In the genomic region with DNA sequence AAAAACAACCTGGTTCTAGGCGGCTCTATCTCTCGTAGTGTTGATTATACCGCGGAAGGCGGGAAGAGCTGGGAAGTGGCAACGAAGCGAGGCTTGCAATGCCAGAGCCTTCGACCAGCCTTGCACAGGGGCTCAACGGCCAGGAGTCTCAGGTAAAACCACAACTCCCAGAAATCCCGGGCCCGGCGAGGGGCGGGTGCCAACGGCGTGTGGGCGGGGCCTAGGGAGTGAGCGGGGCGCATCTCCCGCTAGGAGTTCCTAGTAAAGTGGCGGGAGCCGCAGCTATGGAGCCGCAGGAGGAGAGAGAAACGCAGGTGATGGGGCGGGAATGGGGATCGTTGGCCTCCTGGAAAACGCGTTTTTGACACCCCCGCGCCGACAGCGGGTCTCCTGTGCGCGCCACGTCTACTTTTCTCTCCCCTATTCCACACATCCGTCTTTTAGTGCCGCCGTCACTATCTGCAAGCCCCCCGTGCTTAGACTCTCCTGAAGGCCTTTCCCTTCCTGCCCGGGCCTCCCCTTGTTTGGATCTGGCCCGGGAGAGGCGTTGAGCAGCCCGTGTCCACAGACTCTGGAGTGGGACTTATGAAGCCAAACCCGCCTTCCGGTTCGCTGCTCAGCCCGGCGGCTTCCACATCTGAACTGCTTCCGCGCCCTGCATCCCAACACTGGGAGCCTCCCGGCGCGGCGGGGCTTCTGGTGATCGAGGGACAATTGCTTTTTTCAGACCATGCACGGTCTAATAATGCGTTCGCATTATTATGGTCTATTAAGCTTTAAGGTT, we compare ENCODE assay signal across 1 cellular context.
TF ChIP-seq lines count a peak whose summit lies in the region.

A gene with protein sequence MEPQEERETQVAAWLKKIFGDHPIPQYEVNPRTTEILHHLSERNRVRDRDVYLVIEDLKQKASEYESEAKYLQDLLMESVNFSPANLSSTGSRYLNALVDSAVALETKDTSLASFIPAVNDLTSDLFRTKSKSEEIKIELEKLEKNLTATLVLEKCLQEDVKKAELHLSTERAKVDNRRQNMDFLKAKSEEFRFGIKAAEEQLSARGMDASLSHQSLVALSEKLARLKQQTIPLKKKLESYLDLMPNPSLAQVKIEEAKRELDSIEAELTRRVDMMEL (plus strand): TSS at position 258 of the 784 bp plus-strand sequence. CDS start 27 bp downstream, at position 285.

TF ChIP-seq in HEK293, 187 proteins besides CTCF, POLR2A, EP300 and RAD21 (continued from another document and continues in another):
- TF ChIP-seq, protein P1, sequence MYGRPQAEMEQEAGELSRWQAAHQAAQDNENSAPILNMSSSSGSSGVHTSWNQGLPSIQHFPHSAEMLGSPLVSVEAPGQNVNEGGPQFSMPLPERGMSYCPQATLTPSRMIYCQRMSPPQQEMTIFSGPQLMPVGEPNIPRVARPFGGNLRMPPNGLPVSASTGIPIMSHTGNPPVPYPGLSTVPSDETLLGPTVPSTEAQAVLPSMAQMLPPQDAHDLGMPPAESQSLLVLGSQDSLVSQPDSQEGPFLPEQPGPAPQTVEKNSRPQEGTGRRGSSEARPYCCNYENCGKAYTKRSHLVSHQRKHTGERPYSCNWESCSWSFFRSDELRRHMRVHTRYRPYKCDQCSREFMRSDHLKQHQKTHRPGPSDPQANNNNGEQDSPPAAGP (tag by site-specific recombination; IDR thresholded peaks at IDR 0.05), result peak; percentile 42; the same call in 1 of the 2 replicates
- no peak for TF ChIP-seq ZNF112 (tag by site-specific recombination; IDR thresholded peaks at IDR 0.05)
- peak; percentile 88 for TF ChIP-seq ZNF600 (tag by site-specific recombination; IDR thresholded peaks at IDR 0.05)
- TF ChIP-seq ZNF747 (tag by site-specific recombination; IDR thresholded peaks at IDR 0.05), result no peak
- TF ChIP-seq ZNF843 (tag by site-specific recombination; IDR thresholded peaks at IDR 0.05), result peak; percentile 59; the same call in 1 of the 2 replicates
- TF ChIP-seq ZNF350 (tag by site-specific recombination; IDR thresholded peaks at IDR 0.05), result no peak
- TF ChIP-seq ZNF391 (tag by site-specific recombination; IDR thresholded peaks at IDR 0.05; ENCODE audit: borderline replicate concordance, low read depth), result peak; percentile 69; the same call in 1 of the 2 replicates
- no peak for TF ChIP-seq ZNF785 (tag by site-specific recombination; IDR thresholded peaks at IDR 0.05)
- TF ChIP-seq, protein P2, sequence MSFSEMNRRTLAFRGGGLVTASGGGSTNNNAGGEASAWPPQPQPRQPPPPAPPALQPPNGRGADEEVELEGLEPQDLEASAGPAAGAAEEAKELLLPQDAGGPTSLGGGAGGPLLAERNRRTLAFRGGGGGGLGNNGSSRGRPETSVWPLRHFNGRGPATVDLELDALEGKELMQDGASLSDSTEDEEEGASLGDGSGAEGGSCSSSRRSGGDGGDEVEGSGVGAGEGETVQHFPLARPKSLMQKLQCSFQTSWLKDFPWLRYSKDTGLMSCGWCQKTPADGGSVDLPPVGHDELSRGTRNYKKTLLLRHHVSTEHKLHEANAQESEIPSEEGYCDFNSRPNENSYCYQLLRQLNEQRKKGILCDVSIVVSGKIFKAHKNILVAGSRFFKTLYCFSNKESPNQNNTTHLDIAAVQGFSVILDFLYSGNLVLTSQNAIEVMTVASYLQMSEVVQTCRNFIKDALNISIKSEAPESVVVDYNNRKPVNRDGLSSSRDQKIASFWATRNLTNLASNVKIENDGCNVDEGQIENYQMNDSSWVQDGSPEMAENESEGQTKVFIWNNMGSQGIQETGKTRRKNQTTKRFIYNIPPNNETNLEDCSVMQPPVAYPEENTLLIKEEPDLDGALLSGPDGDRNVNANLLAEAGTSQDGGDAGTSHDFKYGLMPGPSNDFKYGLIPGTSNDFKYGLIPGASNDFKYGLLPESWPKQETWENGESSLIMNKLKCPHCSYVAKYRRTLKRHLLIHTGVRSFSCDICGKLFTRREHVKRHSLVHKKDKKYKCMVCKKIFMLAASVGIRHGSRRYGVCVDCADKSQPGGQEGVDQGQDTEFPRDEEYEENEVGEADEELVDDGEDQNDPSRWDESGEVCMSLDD (tag by site-specific recombination; IDR thresholded peaks at IDR 0.05), result peak; percentile 72; the same call in 1 of the 2 replicates
- no peak for TF ChIP-seq OSR2 (tag by site-specific recombination; IDR thresholded peaks at IDR 0.05)
- TF ChIP-seq SETDB1 (IDR thresholded peaks at IDR 0.05; ENCODE audit: insufficient read length, low read length), result no peak
- TF ChIP-seq YY2 (tag by site-specific recombination; IDR thresholded peaks at IDR 0.05), result peak; percentile 52; the same call in 1 of the 2 replicates
- peak; percentile 98 for TF ChIP-seq ZBTB20 (tag by site-specific recombination; IDR thresholded peaks at IDR 0.05)
- TF ChIP-seq GLI4 (tag by site-specific recombination; IDR thresholded peaks at IDR 0.05), result no peak
- no peak for TF ChIP-seq ZNF837 (tag by site-specific recombination; IDR thresholded peaks at IDR 0.05)
- no peak for TF ChIP-seq KLF10 (tag by site-specific recombination; IDR thresholded peaks at IDR 0.05)
- TF ChIP-seq, protein P3, sequence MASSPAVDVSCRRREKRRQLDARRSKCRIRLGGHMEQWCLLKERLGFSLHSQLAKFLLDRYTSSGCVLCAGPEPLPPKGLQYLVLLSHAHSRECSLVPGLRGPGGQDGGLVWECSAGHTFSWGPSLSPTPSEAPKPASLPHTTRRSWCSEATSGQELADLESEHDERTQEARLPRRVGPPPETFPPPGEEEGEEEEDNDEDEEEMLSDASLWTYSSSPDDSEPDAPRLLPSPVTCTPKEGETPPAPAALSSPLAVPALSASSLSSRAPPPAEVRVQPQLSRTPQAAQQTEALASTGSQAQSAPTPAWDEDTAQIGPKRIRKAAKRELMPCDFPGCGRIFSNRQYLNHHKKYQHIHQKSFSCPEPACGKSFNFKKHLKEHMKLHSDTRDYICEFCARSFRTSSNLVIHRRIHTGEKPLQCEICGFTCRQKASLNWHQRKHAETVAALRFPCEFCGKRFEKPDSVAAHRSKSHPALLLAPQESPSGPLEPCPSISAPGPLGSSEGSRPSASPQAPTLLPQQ (tag by site-specific recombination; IDR thresholded peaks at IDR 0.05), result peak; percentile 75; the same call in 1 of the 2 replicates
- no peak for TF ChIP-seq ZNF37A (tag by site-specific recombination; IDR thresholded peaks at IDR 0.05)
- TF ChIP-seq ZNF548 (tag by site-specific recombination; IDR thresholded peaks at IDR 0.05), result 0 out of 2 replicates have a peak, but pooled peaks have one; percentile 26
- TF ChIP-seq, protein P4, sequence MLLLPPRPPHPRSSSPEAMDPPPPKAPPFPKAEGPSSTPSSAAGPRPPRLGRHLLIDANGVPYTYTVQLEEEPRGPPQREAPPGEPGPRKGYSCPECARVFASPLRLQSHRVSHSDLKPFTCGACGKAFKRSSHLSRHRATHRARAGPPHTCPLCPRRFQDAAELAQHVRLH (tag by site-specific recombination; IDR thresholded peaks at IDR 0.05), result no peak
- TF ChIP-seq ZNF596 (tag by site-specific recombination; IDR thresholded peaks at IDR 0.05), result no peak
- no peak for TF ChIP-seq TRIM28 (IDR thresholded peaks at IDR 0.05; ENCODE audit: borderline replicate concordance, low read length)
- TF ChIP-seq, protein P5, sequence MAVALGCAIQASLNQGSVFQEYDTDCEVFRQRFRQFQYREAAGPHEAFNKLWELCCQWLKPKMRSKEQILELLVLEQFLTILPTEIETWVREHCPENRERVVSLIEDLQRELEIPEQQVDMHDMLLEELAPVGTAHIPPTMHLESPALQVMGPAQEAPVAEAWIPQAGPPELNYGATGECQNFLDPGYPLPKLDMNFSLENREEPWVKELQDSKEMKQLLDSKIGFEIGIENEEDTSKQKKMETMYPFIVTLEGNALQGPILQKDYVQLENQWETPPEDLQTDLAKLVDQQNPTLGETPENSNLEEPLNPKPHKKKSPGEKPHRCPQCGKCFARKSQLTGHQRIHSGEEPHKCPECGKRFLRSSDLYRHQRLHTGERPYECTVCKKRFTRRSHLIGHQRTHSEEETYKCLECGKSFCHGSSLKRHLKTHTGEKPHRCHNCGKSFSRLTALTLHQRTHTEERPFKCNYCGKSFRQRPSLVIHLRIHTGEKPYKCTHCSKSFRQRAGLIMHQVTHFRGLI (tag by site-specific recombination; IDR thresholded peaks at IDR 0.05), result 0 out of 2 replicates have a peak, but pooled peaks have one; percentile 7
- TF ChIP-seq ZNF155 (tag by site-specific recombination; IDR thresholded peaks at IDR 0.05), result no peak
- TF ChIP-seq HOXC10 (CRISPR knock-in tag; IDR thresholded peaks at IDR 0.05), result no peak
- no peak for TF ChIP-seq HOXD13 (CRISPR knock-in tag; IDR thresholded peaks at IDR 0.05; ENCODE audit: borderline replicate concordance)
- TF ChIP-seq, protein P6, sequence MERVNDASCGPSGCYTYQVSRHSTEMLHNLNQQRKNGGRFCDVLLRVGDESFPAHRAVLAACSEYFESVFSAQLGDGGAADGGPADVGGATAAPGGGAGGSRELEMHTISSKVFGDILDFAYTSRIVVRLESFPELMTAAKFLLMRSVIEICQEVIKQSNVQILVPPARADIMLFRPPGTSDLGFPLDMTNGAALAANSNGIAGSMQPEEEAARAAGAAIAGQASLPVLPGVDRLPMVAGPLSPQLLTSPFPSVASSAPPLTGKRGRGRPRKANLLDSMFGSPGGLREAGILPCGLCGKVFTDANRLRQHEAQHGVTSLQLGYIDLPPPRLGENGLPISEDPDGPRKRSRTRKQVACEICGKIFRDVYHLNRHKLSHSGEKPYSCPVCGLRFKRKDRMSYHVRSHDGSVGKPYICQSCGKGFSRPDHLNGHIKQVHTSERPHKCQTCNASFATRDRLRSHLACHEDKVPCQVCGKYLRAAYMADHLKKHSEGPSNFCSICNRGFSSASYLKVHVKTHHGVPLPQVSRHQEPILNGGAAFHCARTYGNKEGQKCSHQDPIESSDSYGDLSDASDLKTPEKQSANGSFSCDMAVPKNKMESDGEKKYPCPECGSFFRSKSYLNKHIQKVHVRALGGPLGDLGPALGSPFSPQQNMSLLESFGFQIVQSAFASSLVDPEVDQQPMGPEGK (tag by site-specific recombination; IDR thresholded peaks at IDR 0.05), result peak; percentile 61
- TF ChIP-seq ZNF132 (tag by site-specific recombination; IDR thresholded peaks at IDR 0.05; ENCODE audit: borderline replicate concordance), result no peak
- TF ChIP-seq SCRT1 (tag by site-specific recombination; IDR thresholded peaks at IDR 0.05; ENCODE audit: borderline replicate concordance), result no peak
- TF ChIP-seq ZNF654 (tag by site-specific recombination; IDR thresholded peaks at IDR 0.05; ENCODE audit: low read depth), result no peak
- TF ChIP-seq ZNF239 (tag by site-specific recombination; IDR thresholded peaks at IDR 0.05), result no peak
- no peak for TF ChIP-seq ZNF560 (tag by site-specific recombination; IDR thresholded peaks at IDR 0.05; ENCODE audit: borderline replicate concordance)
- TF ChIP-seq, protein P7, sequence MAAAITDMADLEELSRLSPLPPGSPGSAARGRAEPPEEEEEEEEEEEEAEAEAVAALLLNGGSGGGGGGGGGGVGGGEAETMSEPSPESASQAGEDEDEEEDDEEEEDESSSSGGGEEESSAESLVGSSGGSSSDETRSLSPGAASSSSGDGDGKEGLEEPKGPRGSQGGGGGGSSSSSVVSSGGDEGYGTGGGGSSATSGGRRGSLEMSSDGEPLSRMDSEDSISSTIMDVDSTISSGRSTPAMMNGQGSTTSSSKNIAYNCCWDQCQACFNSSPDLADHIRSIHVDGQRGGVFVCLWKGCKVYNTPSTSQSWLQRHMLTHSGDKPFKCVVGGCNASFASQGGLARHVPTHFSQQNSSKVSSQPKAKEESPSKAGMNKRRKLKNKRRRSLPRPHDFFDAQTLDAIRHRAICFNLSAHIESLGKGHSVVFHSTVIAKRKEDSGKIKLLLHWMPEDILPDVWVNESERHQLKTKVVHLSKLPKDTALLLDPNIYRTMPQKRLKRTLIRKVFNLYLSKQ (tag by site-specific recombination; IDR thresholded peaks at IDR 0.05; ENCODE audit: borderline replicate concordance), result no peak
- TF ChIP-seq ZNF555 (tag by site-specific recombination; conservative IDR thresholded peaks at IDR 0.05), result no peak
- no peak for TF ChIP-seq ZNF211 (tag by site-specific recombination; IDR thresholded peaks at IDR 0.05; ENCODE audit: low read depth)
- 0 out of 2 replicates have a peak, but pooled peaks have one; percentile 41 for TF ChIP-seq ZNF558 (tag by site-specific recombination; IDR thresholded peaks at IDR 0.05)
- TF ChIP-seq ZSCAN30 (tag by site-specific recombination; IDR thresholded peaks at IDR 0.05), result peak; percentile 38; the same call in 1 of the 2 replicates
- TF ChIP-seq REPIN1 (tag by site-specific recombination; IDR thresholded peaks at IDR 0.05; ENCODE audit: low read depth), result no peak
- TF ChIP-seq KLF8 (tag by site-specific recombination; IDR thresholded peaks at IDR 0.05), result peak; percentile 75; the same call in 1 of the 2 replicates
- peak; percentile 82 for TF ChIP-seq KLF16 (tag by site-specific recombination; IDR thresholded peaks at IDR 0.05)
- peak; percentile 44; the same call in 1 of the 2 replicates for TF ChIP-seq ZNF777 (tag by site-specific recombination; IDR thresholded peaks at IDR 0.05; ENCODE audit: borderline replicate concordance)
- TF ChIP-seq ZNF433 (tag by site-specific recombination; IDR thresholded peaks at IDR 0.05; ENCODE audit: low read depth), result no peak
- TF ChIP-seq, protein P8, sequence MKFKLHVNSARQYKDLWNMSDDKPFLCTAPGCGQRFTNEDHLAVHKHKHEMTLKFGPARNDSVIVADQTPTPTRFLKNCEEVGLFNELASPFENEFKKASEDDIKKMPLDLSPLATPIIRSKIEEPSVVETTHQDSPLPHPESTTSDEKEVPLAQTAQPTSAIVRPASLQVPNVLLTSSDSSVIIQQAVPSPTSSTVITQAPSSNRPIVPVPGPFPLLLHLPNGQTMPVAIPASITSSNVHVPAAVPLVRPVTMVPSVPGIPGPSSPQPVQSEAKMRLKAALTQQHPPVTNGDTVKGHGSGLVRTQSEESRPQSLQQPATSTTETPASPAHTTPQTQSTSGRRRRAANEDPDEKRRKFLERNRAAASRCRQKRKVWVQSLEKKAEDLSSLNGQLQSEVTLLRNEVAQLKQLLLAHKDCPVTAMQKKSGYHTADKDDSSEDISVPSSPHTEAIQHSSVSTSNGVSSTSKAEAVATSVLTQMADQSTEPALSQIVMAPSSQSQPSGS (tag by site-specific recombination; IDR thresholded peaks at IDR 0.05; ENCODE audit: low read depth), result no peak
- no peak for TF ChIP-seq ZNF571 (tag by site-specific recombination; IDR thresholded peaks at IDR 0.05)
- no peak for TF ChIP-seq ZNF302 (tag by site-specific recombination; IDR thresholded peaks at IDR 0.05; ENCODE audit: low read depth)
- no peak for TF ChIP-seq ZBTB1 (tag by site-specific recombination; IDR thresholded peaks at IDR 0.05)
- TF ChIP-seq ZNF701 (tag by site-specific recombination; IDR thresholded peaks at IDR 0.05), result no peak
- no peak for TF ChIP-seq KLF1 (tag by site-specific recombination; IDR thresholded peaks at IDR 0.05)
- no peak for TF ChIP-seq ZNF530 (tag by site-specific recombination; IDR thresholded peaks at IDR 0.05; ENCODE audit: low read depth)
- TF ChIP-seq ZNF660 (tag by site-specific recombination; IDR thresholded peaks at IDR 0.05), result no peak
